Comparison of ENCODE assay signal across 9 cellular contexts in the genomic region with DNA sequence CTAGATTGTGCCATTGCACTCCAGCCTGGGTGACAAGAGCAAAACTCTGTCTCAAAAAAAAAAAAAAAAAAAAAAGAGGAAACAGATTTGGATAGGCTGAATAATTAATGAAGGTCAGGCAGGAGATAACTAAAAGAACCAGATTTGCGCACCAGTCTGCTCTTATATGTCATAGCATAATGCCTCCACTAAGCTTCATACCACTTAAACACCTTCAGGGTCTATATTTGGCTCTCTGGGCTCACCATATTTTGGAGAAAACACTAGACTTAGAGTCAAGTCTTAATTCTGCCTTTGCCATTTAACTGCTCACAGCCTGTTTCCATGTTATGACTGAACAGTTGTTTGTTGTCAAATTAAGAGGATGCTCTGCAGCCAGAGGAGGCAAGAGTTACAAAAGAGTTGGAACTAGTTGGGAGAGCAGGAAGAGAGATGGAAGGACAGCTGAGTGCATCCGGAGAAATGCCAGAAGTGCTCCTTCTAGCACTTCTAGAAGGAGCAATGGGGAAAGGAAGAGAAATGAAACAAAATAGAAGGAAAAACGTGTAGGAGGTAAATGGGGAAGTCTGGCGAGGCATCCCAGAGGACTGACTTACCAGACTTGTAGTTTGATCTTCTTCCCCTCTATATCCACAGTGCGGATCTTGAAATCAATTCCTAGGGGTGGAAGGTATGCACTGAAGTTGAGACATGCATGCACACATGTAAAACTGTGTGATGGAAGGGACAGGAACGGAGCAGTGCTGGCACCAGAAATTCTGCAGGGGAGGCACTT. TPM values are rescaled to one million over a fixed set of nuclear protein-coding genes. Genes with fewer than 3 reads are reported as not detected.
DNase-seq lines count a peak whose midpoint lies in the region; ATAC-seq, FAIRE-seq and TF ChIP-seq lines count a peak whose summit lies in the region.
"Had no signal": no experiment of that assay in that cellular context is flagged by ENCODE, and none has a peak within 500 bp of the region (broad histone marks: within the 10 kb centered on the region; RNA-seq: fewer than 3 reads in every experiment).

No MANE protein-coding gene starts in this region.

- intact Hi-C loops in activated CD4-positive, alpha-beta T cell treated with anti-CD3 and anti-CD28 coated beads, Interleukin-2, amount 10 ng/mL, durations not matched to agents 24 days and 14 days (cut with micrococcal nuclease): no loop called here

- peaks cover 8% of the 10 kb centered on the region for H4K20me1 ChIP-seq in astrocyte (ENCODE audit: insufficient read depth, low read length)

- CTCF ChIA-PET in activated CD4-positive, alpha-beta T cell treated with anti-CD3 and anti-CD28 coated beads, Interleukin-2, amount 10 ng/mL, durations not matched to agents 7 days and 5 days (lab: Charles Lee): interaction anchor here (0.5 to 3.5 kb wide), 7 partner anchors 8 to 209 kb away, joined by 3 to 32 read pairs (median 3); a partner anchor contains a TSS

- POLR2A ChIA-PET in activated CD4-positive, alpha-beta T cell treated with anti-CD3 and anti-CD28 coated beads, Interleukin-2, amount 10 ng/mL, durations not matched to agents 7 days and 5 days (lab: Charles Lee): no interaction called here

- H3K27me3 ChIP-seq in astrocyte (ENCODE audit: insufficient read depth, low read length) (no peaks in the 10 kb centered on the region), thoracic aorta (replicated peaks; ENCODE audit: insufficient read depth) (no peaks in the 10 kb centered on the region), MG63 (no peaks in the 10 kb centered on the region)

- ATAC-seq in thoracic aorta (ENCODE audit: insufficient number of reproducible peaks, low FRiP score, low read depth): no peak
- ATAC-seq in HG03039 (IDR thresholded peaks at IDR 0.05; ENCODE audit: unreplicated experiment): no peak
- ATAC-seq in GM19463 (IDR thresholded peaks at IDR 0.05; ENCODE audit: unreplicated experiment): no peak

- no peak for TF ChIP-seq CTCF in astrocyte (IDR thresholded peaks at IDR 0.05; ENCODE audit: insufficient read depth, low read depth, low read length)
- TF ChIP-seq CTCF in thoracic aorta (IDR thresholded peaks at IDR 0.05): no peak

- no peak for DNase-seq in activated CD4-positive, alpha-beta T cell treated with anti-CD3 and anti-CD28 coated beads, Interleukin-2, amount 10 ng/mL, durations not matched to agents 24 days and 14 days
- no peak for DNase-seq in activated CD4-positive, alpha-beta T cell treated with anti-CD3 and anti-CD28 coated beads, Interleukin-2, amount 10 ng/mL, durations not matched to agents 7 days and 5 days
- no peak for DNase-seq in astrocyte (ENCODE audit: low read depth)
- DNase-seq in left kidney (ENCODE audit: low read depth, low spot score): peak; percentile 30
- DNase-seq in thoracic aorta (ENCODE audit: low spot score): no peak
- DNase-seq in MG63: no peak
- DNase-seq: NCI-H1694 had no signal

- no peak overlapping the region for H3K27ac ChIP-seq in astrocyte (ENCODE audit: low read depth, low read length)
- H3K27ac ChIP-seq in thoracic aorta: peak overlapping the region; percentile 80 to 92

- no peaks in the 10 kb centered on the region for H3K9me3 Mint-ChIP-seq in activated CD4-positive, alpha-beta T cell treated with anti-CD3 and anti-CD28 coated beads, Interleukin-2, amount 10 ng/mL, durations not matched to agents 24 days and 14 days
- H3K9me3 Mint-ChIP-seq in activated CD4-positive, alpha-beta T cell treated with anti-CD3 and anti-CD28 coated beads, Interleukin-2, amount 10 ng/mL, durations not matched to agents 7 days and 5 days: no peaks in the 10 kb centered on the region
- H3K9me3 Mint-ChIP-seq in astrocyte (ENCODE audit: unreplicated experiment): no peaks in the 10 kb centered on the region

- H3K27ac Mint-ChIP-seq in activated CD4-positive, alpha-beta T cell treated with anti-CD3 and anti-CD28 coated beads, Interleukin-2, amount 10 ng/mL, durations not matched to agents 24 days and 14 days: peak overlapping the region; percentile 54
- H3K27ac Mint-ChIP-seq in activated CD4-positive, alpha-beta T cell treated with anti-CD3 and anti-CD28 coated beads, Interleukin-2, amount 10 ng/mL, durations not matched to agents 7 days and 5 days: no peak overlapping the region
- H3K27ac Mint-ChIP-seq in astrocyte (ENCODE audit: unreplicated experiment): no peak overlapping the region

- H3K4me1 Mint-ChIP-seq in activated CD4-positive, alpha-beta T cell treated with anti-CD3 and anti-CD28 coated beads, Interleukin-2, amount 10 ng/mL, durations not matched to agents 24 days and 14 days: peaks cover 27% of the 10 kb centered on the region
- H3K4me1 Mint-ChIP-seq in activated CD4-positive, alpha-beta T cell treated with anti-CD3 and anti-CD28 coated beads, Interleukin-2, amount 10 ng/mL, durations not matched to agents 7 days and 5 days: peaks cover 30% of the 10 kb centered on the region
- peaks cover 11% of the 10 kb centered on the region for H3K4me1 Mint-ChIP-seq in astrocyte (ENCODE audit: low read depth, unreplicated experiment)

- no peak overlapping the region for H2AFZ ChIP-seq in astrocyte (ENCODE audit: low read depth, low read length)

- peaks cover 17% of the 10 kb centered on the region for H3K4me1 ChIP-seq in astrocyte (ENCODE audit: insufficient read depth, low read length)
- peaks cover 9 to 19% of the 10 kb centered on the region in 2 donors for H3K4me1 ChIP-seq in thoracic aorta (ENCODE audit: control insufficient read depth in 1 of 2, low read depth in 2 of 2)

- H3K9me3 ChIP-seq in astrocyte (ENCODE audit: insufficient read depth, low read depth, low read length) (no peaks in the 10 kb centered on the region), thoracic aorta (no peaks in the 10 kb centered on the region), MG63 (no peaks in the 10 kb centered on the region)

- peak overlapping the region; percentile 99 for H3K9ac ChIP-seq in astrocyte (ENCODE audit: low read length)

- H3K79me2 ChIP-seq in astrocyte (ENCODE audit: insufficient read depth, low read length): peaks cover 28% of the 10 kb centered on the region

- H3K4me3 ChIP-seq in astrocyte (ENCODE audit: insufficient read depth, low read depth, low read length) (peak overlapping the region; percentile 100), thoracic aorta (peak overlapping the region; percentile 81), MG63 (no peak overlapping the region)

- peak overlapping the region; percentile 100 for H3K4me2 ChIP-seq in astrocyte (ENCODE audit: low read length)

- no peak overlapping the region for H3K4me3 Mint-ChIP-seq in activated CD4-positive, alpha-beta T cell treated with anti-CD3 and anti-CD28 coated beads, Interleukin-2, amount 10 ng/mL, durations not matched to agents 24 days and 14 days
- H3K4me3 Mint-ChIP-seq in activated CD4-positive, alpha-beta T cell treated with anti-CD3 and anti-CD28 coated beads, Interleukin-2, amount 10 ng/mL, durations not matched to agents 7 days and 5 days: no peak overlapping the region
- H3K4me3 Mint-ChIP-seq in astrocyte (ENCODE audit: unreplicated experiment): peak overlapping the region; percentile 99

- no peaks in the 10 kb centered on the region for H3K36me3 Mint-ChIP-seq in activated CD4-positive, alpha-beta T cell treated with anti-CD3 and anti-CD28 coated beads, Interleukin-2, amount 10 ng/mL, durations not matched to agents 24 days and 14 days (ENCODE audit: low read depth)
- no peaks in the 10 kb centered on the region for H3K36me3 Mint-ChIP-seq in activated CD4-positive, alpha-beta T cell treated with anti-CD3 and anti-CD28 coated beads, Interleukin-2, amount 10 ng/mL, durations not matched to agents 7 days and 5 days (ENCODE audit: low read depth)
- H3K36me3 Mint-ChIP-seq in astrocyte (ENCODE audit: low read depth, unreplicated experiment): peaks cover 10% of the 10 kb centered on the region

- H3K27me3 Mint-ChIP-seq in activated CD4-positive, alpha-beta T cell treated with anti-CD3 and anti-CD28 coated beads, Interleukin-2, amount 10 ng/mL, durations not matched to agents 24 days and 14 days: no peaks in the 10 kb centered on the region
- no peaks in the 10 kb centered on the region for H3K27me3 Mint-ChIP-seq in activated CD4-positive, alpha-beta T cell treated with anti-CD3 and anti-CD28 coated beads, Interleukin-2, amount 10 ng/mL, durations not matched to agents 7 days and 5 days
- no peaks in the 10 kb centered on the region for H3K27me3 Mint-ChIP-seq in astrocyte (ENCODE audit: low read depth, unreplicated experiment)

- H3K36me3 ChIP-seq in astrocyte (ENCODE audit: insufficient read depth, low read length): peaks cover 13% of the 10 kb centered on the region
- no peaks in the 10 kb centered on the region for H3K36me3 ChIP-seq in thoracic aorta
- peaks cover 19% of the 10 kb centered on the region for H3K36me3 ChIP-seq in MG63

- FAIRE-seq in astrocyte (lab: Jason Lieb, UNC): no peak

RNA-seq across cellular contexts. Expression of a gene that starts 1.8 kb away (rescaled TPM):
- 6.5 and 6.7 TPM in 2 replicates for total RNA-seq in activated CD4-positive, alpha-beta T cell treated with anti-CD3 and anti-CD28 coated beads, Interleukin-2, amount 10 ng/mL, durations not matched to agents 24 days and 14 days
- under 1 TPM; 0.92 to 0.96 TPM for total RNA-seq in activated CD4-positive, alpha-beta T cell treated with anti-CD3 and anti-CD28 coated beads, Interleukin-2, amount 10 ng/mL, durations not matched to agents 7 days and 5 days
- total RNA-seq in astrocyte: 143 and 145 TPM in 2 replicates
- total RNA-seq in thoracic aorta: 10 to 100 TPM; 36.0 to 48.3 TPM
- total RNA-seq in MG63 (2014; rRNA removed; shearing (Covaris generic); ENCODE audit: low replicate concordance): 11.3 and 13.3 TPM in 2 replicates

RNA-seq across cellular contexts. Expression of a gene that starts 6.2 kb away (rescaled TPM):
- 1,207 and 1,242 TPM in 2 replicates for total RNA-seq in activated CD4-positive, alpha-beta T cell treated with anti-CD3 and anti-CD28 coated beads, Interleukin-2, amount 10 ng/mL, durations not matched to agents 24 days and 14 days
- 1,000 to 10,000 TPM; 2,596 to 2,883 TPM for total RNA-seq in activated CD4-positive, alpha-beta T cell treated with anti-CD3 and anti-CD28 coated beads, Interleukin-2, amount 10 ng/mL, durations not matched to agents 7 days and 5 days
- total RNA-seq in astrocyte (1,010 and 1,149 TPM in 2 replicates), thoracic aorta (1,000 to 10,000 TPM; 1,129 to 1,416 TPM)
- 1,401 and 2,666 TPM in 2 replicates for total RNA-seq in MG63 (2014; rRNA removed; shearing (Covaris generic); ENCODE audit: low replicate concordance)

RNA-seq across cellular contexts. Expression of a gene that starts 6.8 kb away (rescaled TPM):
- total RNA-seq in activated CD4-positive, alpha-beta T cell treated with anti-CD3 and anti-CD28 coated beads, Interleukin-2, amount 10 ng/mL, durations not matched to agents 24 days and 14 days: 195 and 200 TPM in 2 replicates
- 100 to 1,000 TPM; 111 to 124 TPM for total RNA-seq in activated CD4-positive, alpha-beta T cell treated with anti-CD3 and anti-CD28 coated beads, Interleukin-2, amount 10 ng/mL, durations not matched to agents 7 days and 5 days
- total RNA-seq in astrocyte (103 TPM in 2 replicates), thoracic aorta (100 to 1,000 TPM; 184 to 266 TPM)
- total RNA-seq in MG63 (2014; rRNA removed; shearing (Covaris generic); ENCODE audit: low replicate concordance): 250 and 354 TPM in 2 replicates

RNA-seq across cellular contexts. Expression of a gene that starts 16.6 kb away (rescaled TPM):
- 8.3 and 9.7 TPM in 2 replicates for total RNA-seq in activated CD4-positive, alpha-beta T cell treated with anti-CD3 and anti-CD28 coated beads, Interleukin-2, amount 10 ng/mL, durations not matched to agents 24 days and 14 days
- 1 to 10 TPM; 6.9 to 7.9 TPM for total RNA-seq in activated CD4-positive, alpha-beta T cell treated with anti-CD3 and anti-CD28 coated beads, Interleukin-2, amount 10 ng/mL, durations not matched to agents 7 days and 5 days
- total RNA-seq in astrocyte (5.3 and 6.1 TPM in 2 replicates), thoracic aorta (10 to 100 TPM in 1 of 2 donors, 1 to 10 TPM in 1; 3.2 to 11.1 TPM)
- total RNA-seq in MG63 (2014; rRNA removed; shearing (Covaris generic); ENCODE audit: low replicate concordance): 12.8 and 35.3 TPM in 2 replicates

RNA-seq across cellular contexts. Expression of a gene that starts 21.0 kb away (rescaled TPM):
- 71.6 and 78.2 TPM in 2 replicates for total RNA-seq in activated CD4-positive, alpha-beta T cell treated with anti-CD3 and anti-CD28 coated beads, Interleukin-2, amount 10 ng/mL, durations not matched to agents 24 days and 14 days
- total RNA-seq in activated CD4-positive, alpha-beta T cell treated with anti-CD3 and anti-CD28 coated beads, Interleukin-2, amount 10 ng/mL, durations not matched to agents 7 days and 5 days: 10 to 100 TPM; 33.5 to 36.4 TPM
- total RNA-seq in astrocyte (90.2 and 91.7 TPM in 2 replicates), thoracic aorta (100 to 1,000 TPM; 102 to 136 TPM)
- total RNA-seq in MG63 (2014; rRNA removed; shearing (Covaris generic); ENCODE audit: low replicate concordance): 154 and 223 TPM in 2 replicates
